In genomic region chr17:1722022-1722421, GRCh38 we compare ENCODE assay signal across 1 cellular context.
TF ChIP-seq lines count a peak whose summit lies in the region.

No MANE protein-coding gene starts in this region.

TF ChIP-seq in IMR-90, 13 proteins besides CTCF, POLR2A, EP300 and RAD21:
- peak; percentile 82 for TF ChIP-seq USF2 (IDR thresholded peaks at IDR 0.05; ENCODE audit: low read depth, low read length)
